In the genomic region with DNA sequence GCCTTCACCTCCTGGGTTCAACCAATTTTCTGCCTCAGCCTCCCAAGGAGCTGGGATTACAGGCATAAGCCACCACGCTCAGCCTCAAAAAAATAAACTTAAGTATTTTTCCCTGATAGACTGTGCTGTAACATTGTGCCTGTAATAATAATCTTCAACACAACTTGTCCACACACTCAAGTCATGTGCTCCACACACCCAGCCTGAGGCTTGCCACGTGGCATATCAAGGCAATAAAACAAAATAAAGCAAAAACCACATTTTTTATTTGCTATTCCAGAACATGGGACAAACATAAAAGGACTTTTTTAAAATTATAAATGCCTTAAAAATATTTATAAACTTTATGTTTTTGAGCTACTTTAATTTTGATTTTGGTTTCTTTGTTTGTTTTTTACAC, we compare ENCODE assay signal across 7 cellular contexts.
"Had no signal": no experiment of that assay in that cellular context is flagged by ENCODE, and none has a peak within 500 bp of the region (broad histone marks: within the 10 kb centered on the region; RNA-seq: fewer than 3 reads in every experiment).

No MANE protein-coding gene starts in this region.

- H3K9me3 Mint-ChIP-seq: H9 had no signal

- H3K4me1 Mint-ChIP-seq: H9, IgD-negative memory B cell had no signal

- DNase-seq: GM23248, GOT3, H9, HCEC 1CT, KBM-7 had no signal

- H3K4me3 Mint-ChIP-seq: H9, IgD-negative memory B cell had no signal

- H3K36me3 Mint-ChIP-seq: IgD-negative memory B cell had no signal

- H3K4me3 ChIP-seq: GM23248 had no signal

- FAIRE-seq: HTR-8/SVneo had no signal

- H3K27me3 Mint-ChIP-seq: IgD-negative memory B cell had no signal

- H3K27ac ChIP-seq: GM23248 had no signal

- H3K27ac Mint-ChIP-seq: H9, IgD-negative memory B cell had no signal
